In genomic region chr4:129064717-129065116, GRCh38 we compare ENCODE assay signal across 21 cellular contexts. TPM values are rescaled to one million over a fixed set of nuclear protein-coding genes. Genes with fewer than 3 reads are reported as not detected.
A peak's percentile ranks its signal among the peaks of the same experiment; 100 is the strongest.
DNase-seq lines count a peak whose midpoint lies in the region; ATAC-seq, FAIRE-seq and TF ChIP-seq lines count a peak whose summit lies in the region.
"Had no signal": no experiment of that assay in that cellular context is flagged by ENCODE, and none has a peak within 500 bp of the region (broad histone marks: within the 10 kb centered on the region; RNA-seq: fewer than 3 reads in every experiment).

No MANE protein-coding gene starts in this region.

- no peaks in the 10 kb centered on the region for H3K4me1 ChIP-seq in IMR-90 (ENCODE audit: control insufficient read depth, insufficient read depth, low read length)
- H3K4me1 ChIP-seq: tibial nerve had no signal

- dilution Hi-C loops in IMR-90 (cut with HindIII; ENCODE audit: low sequenced_read_pairs, unreplicated experiment) = no loop called here

- H2BK15ac ChIP-seq in IMR-90 (ENCODE audit: low read depth, low read length) = no peak overlapping the region

- H3K4ac ChIP-seq in IMR-90 (ENCODE audit: low read depth, low read length) = no peak overlapping the region

- no peak overlapping the region for H3K18ac ChIP-seq in IMR-90 (ENCODE audit: low read depth, low read length)

- H3K36me3 ChIP-seq in IMR-90 (ENCODE audit: control insufficient read depth, insufficient read depth, low read length) = peaks cover 5% of the 10 kb centered on the region
- H3K36me3 ChIP-seq in bronchial epithelial cell (ENCODE audit: control insufficient read depth, insufficient read depth, low read length) = no peaks in the 10 kb centered on the region

- BruUV-seq in IMR-90 (replicated peaks; lab: Mats Ljungman, UMichigan) = no TSS peak

- H3K27me3 ChIP-seq in IMR-90 (ENCODE audit: control insufficient read depth, insufficient read depth, low read length) = no peaks in the 10 kb centered on the region
- no peaks in the 10 kb centered on the region for H3K27me3 ChIP-seq in bronchial epithelial cell (ENCODE audit: control insufficient read depth, insufficient read depth, low read length)
- H3K27me3 ChIP-seq: tibial nerve had no signal

- in situ Hi-C loops in IMR-90 (cut with MboI; ENCODE audit: low sequenced_read_pairs) = no loop called here

- no peak overlapping the region for H2BK20ac ChIP-seq in IMR-90 (ENCODE audit: low read depth, low read length)

- H3K9me1 ChIP-seq in IMR-90 (ENCODE audit: insufficient read depth, low read length) = no peaks in the 10 kb centered on the region

- H4K8ac ChIP-seq in IMR-90 (ENCODE audit: low read depth in 2 of 2, low read length in 2 of 2) = no peak overlapping the region

- intact Hi-C loops in IMR-90 (cut with micrococcal nuclease) = no loop called here

- TF ChIP-seq CTCF in IMR-90 (conservative IDR thresholded peaks at IDR 0.05; ENCODE audit: low read depth, low read length) (no peak), bronchial epithelial cell (IDR thresholded peaks at IDR 0.05; ENCODE audit: insufficient read depth, low read length, severe bottlenecking) (no peak)

- H3K4me3 ChIP-seq in IMR-90 (ENCODE audit: insufficient read depth, low read depth, low read length) (no peak overlapping the region), bronchial epithelial cell (ENCODE audit: low read depth, low read length) (no peak overlapping the region)
- H3K4me3 ChIP-seq: tibial nerve had no signal

- no peak overlapping the region for H3K56ac ChIP-seq in IMR-90 (ENCODE audit: extremely low read depth, insufficient read depth, low read length)

- no peak overlapping the region for H3K27ac ChIP-seq in IMR-90 (ENCODE audit: insufficient read depth, low read length)
- H3K27ac ChIP-seq: C4-2B, epithelial cell of prostate, tibial nerve had no signal

- no peak for FAIRE-seq in bronchial epithelial cell (lab: Jason Lieb, UNC)
- FAIRE-seq: keratinocyte had no signal

- no peak overlapping the region for H4K91ac ChIP-seq in IMR-90 (ENCODE audit: insufficient read depth, low read depth, low read length)

- H3K79me1 ChIP-seq in IMR-90 (ENCODE audit: low read depth in 1 of 2, low read length in 2 of 2) = peaks cover 4 to 6% of the 10 kb centered on the region in 2 experiments; a peak in 3 of 4 replicates

- H2AFZ ChIP-seq in IMR-90 (replicated peaks; ENCODE audit: low read length, poor library complexity) = no peak overlapping the region

- no peak overlapping the region for H4K5ac ChIP-seq in IMR-90 (ENCODE audit: low read depth, low read length)

- POLR2A ChIA-PET in IMR-90 (lab: Charles Lee; ENCODE audit: unreplicated experiment) = no interaction called here

- no peak overlapping the region for H2BK5ac ChIP-seq in IMR-90 (ENCODE audit: low read depth, low read length, poor library complexity, severe bottlenecking)

- no peak overlapping the region for H3K14ac ChIP-seq in IMR-90 (replicated peaks; ENCODE audit: low read depth, low read length)

- H3K9ac ChIP-seq in IMR-90 (ENCODE audit: low read depth, low read length) = no peak overlapping the region

- no peak overlapping the region for H3K23ac ChIP-seq in IMR-90 (ENCODE audit: low read depth, low read length)

- H2BK120ac ChIP-seq in IMR-90 (ENCODE audit: low read depth, low read length) = no peak overlapping the region

- no peak for TF ChIP-seq POLR2A in IMR-90 (IDR thresholded peaks at IDR 0.05; ENCODE audit: low read depth, low read length)

- no peak for TF ChIP-seq RAD21 in IMR-90 (IDR thresholded peaks at IDR 0.05; ENCODE audit: low read length)

- no peak overlapping the region for H3K4me2 ChIP-seq in IMR-90 (ENCODE audit: low read depth, low read length)

- H3K9me3 ChIP-seq in IMR-90 (ENCODE audit: control insufficient read depth, insufficient read depth, low read length) = peaks cover 22% of the 10 kb centered on the region

- DNase-seq in EH (ENCODE audit: low read depth) (peak; percentile 61), IMR-90 (peak; percentile 77), bronchial epithelial cell (ENCODE audit: low read depth) (peak; percentile 25), non-pigmented ciliary epithelial cell (ENCODE audit: low read depth) (peak; percentile 26), NCI-H146 treated with DMSO at 0.1 percent for 48 hours (lab: John Stamatoyannopoulos, UW; ENCODE audit: unreplicated experiment) (no peak), NCI-H1092 treated with DMSO at 0.1 percent for 48 hours (lab: John Stamatoyannopoulos, UW) (no peak), middle frontal gyrus (ENCODE audit: extremely low spot score, low spot score) (no peak)
- DNase-seq: activated CD4-positive, CD25-positive, alpha-beta regulatory T cell treated with anti-CD3 and anti-CD28 coated beads, Interleukin-2, amount 50 U/mL, for 72 hours; activated effector memory CD4-positive, alpha-beta T cell treated with Interleukin-2 at 50 U/mL for 16 hours; cortex of kidney; DMS79; MV-4-11; NCI-H2107; NCI-H526; nephron progenitor cell; stimulated activated naive CD4-positive, alpha-beta T cell had no signal

- no peak overlapping the region for H2AK9ac ChIP-seq in IMR-90 (replicated peaks; ENCODE audit: low read depth, low read length, poor library complexity)

- H4K20me1 ChIP-seq in IMR-90 (ENCODE audit: insufficient read depth, low read length) = no peaks in the 10 kb centered on the region

- no peak overlapping the region for H2AK5ac ChIP-seq in IMR-90 (ENCODE audit: low read depth, low read length)

- CTCF ChIA-PET in IMR-90 (lab: Yijun Ruan, JAX) = no interaction called here

- ATAC-seq in IMR-90 (ENCODE audit: low read depth) (peak; percentile 72), HG03571 (IDR thresholded peaks at IDR 0.05; ENCODE audit: unreplicated experiment) (no peak)

TF ChIP-seq in IMR-90, 13 proteins besides CTCF, POLR2A, EP300 and RAD21:
- TF ChIP-seq SMC3 (IDR thresholded peaks at IDR 0.05; ENCODE audit: low read depth, low read length) (no peak), NFE2L2 (IDR thresholded peaks at IDR 0.05; ENCODE audit: low read depth, low read length) (peak; percentile 70; the same call in 1 of the 2 replicates), MAFK (IDR thresholded peaks at IDR 0.05; ENCODE audit: low read depth, low read length) (peak; percentile 62; the same call in 1 of the 2 replicates)

RNA-seq across cellular contexts. Expression of gene SCLT1, which starts 28.6 kb away (rescaled TPM):
- total RNA-seq in IMR-90 (2012; rRNA removed) (7.7 and 15.3 TPM in 2 replicates), bronchial epithelial cell (5.3 and 7.3 TPM in 2 replicates)
- polyA plus RNA-seq in IMR-90 (2012; rRNA removed) = 4.4 and 4.9 TPM in 2 replicates
- 1.1 and 1.5 TPM in 2 replicates for polyA plus RNA-seq in IMR-90 (2012; cell fraction: cytosol; rRNA removed)
- polyA plus RNA-seq in IMR-90 (2012; cell fraction: nucleus; rRNA removed; ENCODE audit: low replicate concordance) = 1.4 and 3.8 TPM in 2 replicates

RNA-seq across cellular contexts. Expression of gene C4orf33, which starts 31.2 kb away (rescaled TPM):
- total RNA-seq in IMR-90 (2012; rRNA removed) (4.7 and 8.3 TPM in 2 replicates), bronchial epithelial cell (4.7 and 6.6 TPM in 2 replicates)
- polyA plus RNA-seq in IMR-90 (2012; rRNA removed) = 5.1 and 5.3 TPM in 2 replicates
- polyA plus RNA-seq in IMR-90 (2012; cell fraction: cytosol; rRNA removed) = 0.35 and 0.47 TPM in 2 replicates
- 0.36 and 6.6 TPM in 2 replicates for polyA plus RNA-seq in IMR-90 (2012; cell fraction: nucleus; rRNA removed; ENCODE audit: low replicate concordance)

Comparison
In these comparisons a context has a peak if more than half of its experiments do, and no peak if none do; other contexts are left out.
1. DNase-seq: peak in EH (single experiment), IMR-90 (single experiment), bronchial epithelial cell (single experiment) and non-pigmented ciliary epithelial cell (single experiment); none in NCI-H146 treated with DMSO at 0.1 percent for 48 hours (single experiment), NCI-H1092 treated with DMSO at 0.1 percent for 48 hours (single experiment) and middle frontal gyrus (single experiment).